ENCODE assay signal across 5 cellular contexts in the genomic region with DNA sequence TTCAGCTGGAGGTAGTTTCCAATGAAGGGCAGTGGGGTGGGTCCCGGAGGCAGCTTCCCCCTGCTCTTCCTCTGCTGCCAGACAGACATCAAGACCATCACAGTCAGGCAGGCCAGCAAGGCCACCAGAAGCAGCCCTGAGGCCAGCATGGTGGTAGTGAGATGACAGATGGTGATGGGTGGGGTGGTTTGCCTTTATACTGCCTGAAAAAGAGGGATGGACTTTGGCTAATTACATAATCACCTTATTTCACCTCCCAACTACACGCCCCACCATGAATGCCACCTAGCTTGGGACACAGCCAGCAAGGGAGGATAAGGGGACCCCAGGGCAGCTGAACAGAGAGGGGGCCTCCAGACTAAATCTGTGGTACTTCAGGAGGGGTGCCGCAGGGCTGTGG. TPM values are rescaled to one million over a fixed set of nuclear protein-coding genes. Genes with fewer than 3 reads are reported as not detected.
"Had no signal": no experiment of that assay in that cellular context is flagged by ENCODE, and none has a peak within 500 bp of the region (broad histone marks: within the 10 kb centered on the region; RNA-seq: fewer than 3 reads in every experiment).

A gene with protein sequence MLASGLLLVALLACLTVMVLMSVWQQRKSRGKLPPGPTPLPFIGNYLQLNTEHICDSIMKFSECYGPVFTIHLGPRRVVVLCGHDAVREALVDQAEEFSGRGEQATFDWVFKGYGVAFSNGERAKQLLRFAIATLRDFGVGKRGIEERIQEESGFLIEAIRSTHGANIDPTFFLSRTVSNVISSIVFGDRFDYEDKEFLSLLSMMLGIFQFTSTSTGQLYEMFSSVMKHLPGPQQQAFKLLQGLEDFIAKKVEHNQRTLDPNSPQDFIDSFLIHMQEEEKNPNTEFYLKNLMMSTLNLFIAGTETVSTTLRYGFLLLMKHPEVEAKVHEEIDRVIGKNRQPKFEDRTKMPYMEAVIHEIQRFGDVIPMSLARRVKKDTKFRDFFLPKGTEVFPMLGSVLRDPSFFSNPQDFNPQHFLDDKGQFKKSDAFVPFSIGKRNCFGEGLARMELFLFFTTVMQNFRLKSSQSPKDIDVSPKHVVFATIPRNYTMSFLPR (minus strand): TSS at position 170 of the 400 bp plus-strand sequence. CDS start 21 bp downstream, at position 149.

RNA-seq across cellular contexts. Expression of the gene that starts here (rescaled TPM):
- total RNA-seq: HT-29, IMR-90, NCI-H460, Right ventricle myocardium superior, SJSA1 had no signal
- polyA plus RNA-seq: IMR-90 had no signal
